In genomic region chr2:230048010-230048671, GRCh38 we compare ENCODE assay signal across 17 cellular contexts. TPM values are rescaled to one million over a fixed set of nuclear protein-coding genes. Genes with fewer than 3 reads are reported as not detected.
DNase-seq lines count a peak whose midpoint lies in the region; ATAC-seq, FAIRE-seq and TF ChIP-seq lines count a peak whose summit lies in the region.
"Had no signal": no experiment of that assay in that cellular context is flagged by ENCODE, and none has a peak within 500 bp of the region (broad histone marks: within the 10 kb centered on the region; RNA-seq: fewer than 3 reads in every experiment).

No MANE protein-coding gene starts in this region.

- H3K79me2 ChIP-seq in keratinocyte (ENCODE audit: control insufficient read depth, insufficient read depth, low read length) (no peaks in the 10 kb centered on the region), PC-3 (ENCODE audit: low read length) (no peaks in the 10 kb centered on the region)

- H2AFZ ChIP-seq in keratinocyte (ENCODE audit: control insufficient read depth, low read length) (no peak overlapping the region), PC-3 (ENCODE audit: low read length) (no peak overlapping the region)

- no peaks in the 10 kb centered on the region for H3K9me2 ChIP-seq in PC-3 (replicated peaks; ENCODE audit: low read length)

- BruUV-seq in MCF 10A (replicated peaks; lab: Mats Ljungman, UMichigan) (no TSS peak), PC-3 (replicated peaks; lab: Mats Ljungman, UMichigan) (no TSS peak)

- H3K4me3 ChIP-seq in breast epithelium (no peak overlapping the region), bronchial epithelial cell (ENCODE audit: low read depth, low read length) (no peak overlapping the region), keratinocyte (ENCODE audit: control insufficient read depth in 2 of 3, extremely low read depth in 1 of 3, insufficient read depth in 2 of 3, low read depth in 1 of 3, low read length in 3 of 3) (no peak overlapping the region), PC-3 (ENCODE audit: low read length) (no peak overlapping the region)
- no peak overlapping the region for H3K4me3 ChIP-seq in naive thymus-derived CD4-positive, alpha-beta T cell (ENCODE audit: low read length)
- H3K4me3 ChIP-seq: BLaER1 treated with 17β-estradiol and CSF1 and Interleukin-3, amounts not matched to agents 10 nM and 100 nM had no signal

- FAIRE-seq in bronchial epithelial cell (lab: Jason Lieb, UNC) (no peak), keratinocyte (lab: Jason Lieb, UNC) (peak; percentile 55)
- FAIRE-seq: H1 had no signal

- CTCF ChIA-PET in MCF 10A (lab: Yijun Ruan, JAX) (no interaction called here), PC-3 (lab: Charles Lee) (no interaction called here)
- CTCF ChIA-PET in naive thymus-derived CD4-positive, alpha-beta T cell (lab: Charles Lee): interaction anchor here (0.6 kb wide), 1 partner anchor 9 kb away, joined by 3 read pairs; no protein-coding TSS in a partner anchor

- H3K9me3 ChIP-seq in breast epithelium (no peaks in the 10 kb centered on the region), keratinocyte (ENCODE audit: control insufficient read depth, low read depth, low read length) (no peaks in the 10 kb centered on the region), PC-3 (ENCODE audit: low read length) (no peaks in the 10 kb centered on the region)
- H3K9me3 ChIP-seq in naive thymus-derived CD4-positive, alpha-beta T cell (ENCODE audit: control insufficient read depth in 2 of 3, low read length in 3 of 3): no peaks in the 10 kb centered on the region

- TF ChIP-seq CTCF in MCF 10A (IDR thresholded peaks at IDR 0.05; ENCODE audit: unreplicated experiment) (no peak), breast epithelium (IDR thresholded peaks at IDR 0.05) (no peak), bronchial epithelial cell (IDR thresholded peaks at IDR 0.05; ENCODE audit: insufficient read depth, low read length, severe bottlenecking) (no peak), keratinocyte (optimal IDR thresholded peaks at IDR 0.05 in 1 of 3, IDR thresholded peaks at IDR 0.05 in 1 of 3, conservative IDR thresholded peaks at IDR 0.05 in 1 of 3; ENCODE audit: extremely low read depth in 1 of 3, insufficient read depth in 2 of 3, low read length in 3 of 3) (no peak), PC-3 (conservative IDR thresholded peaks at IDR 0.05; ENCODE audit: low read depth, low read length) (no peak)

- H3K27ac ChIP-seq in breast epithelium (no peak overlapping the region), keratinocyte (ENCODE audit: control insufficient read depth, insufficient read depth, low read length) (no peak overlapping the region), PC-3 (ENCODE audit: low read length) (no peak overlapping the region)
- H3K27ac ChIP-seq in naive thymus-derived CD4-positive, alpha-beta T cell (ENCODE audit: low read depth, low read length): no peak overlapping the region
- H3K27ac ChIP-seq: BLaER1 treated with 17β-estradiol and CSF1 and Interleukin-3, amounts not matched to agents 10 nM and 100 nM had no signal

- no peaks in the 10 kb centered on the region for H3K27me3 ChIP-seq in breast epithelium
- H3K27me3 ChIP-seq in bronchial epithelial cell (ENCODE audit: control insufficient read depth, insufficient read depth, low read length): no peaks in the 10 kb centered on the region
- no peaks in the 10 kb centered on the region for H3K27me3 ChIP-seq in keratinocyte (ENCODE audit: control insufficient read depth, extremely low read depth, insufficient read depth, low read length)
- H3K27me3 ChIP-seq in naive thymus-derived CD4-positive, alpha-beta T cell (ENCODE audit: control insufficient read depth in 2 of 2, insufficient read depth in 2 of 2, low read length in 2 of 2): no peaks in the 10 kb centered on the region
- H3K27me3 ChIP-seq in PC-3 (ENCODE audit: low read length): no peaks in the 10 kb centered on the region
- H3K27me3 ChIP-seq: BLaER1 treated with 17β-estradiol and CSF1 and Interleukin-3, amounts not matched to agents 10 nM and 100 nM had no signal

- H4K20me1 ChIP-seq in keratinocyte (ENCODE audit: control insufficient read depth, extremely low read depth, insufficient read depth, low read length) (no peaks in the 10 kb centered on the region), PC-3 (ENCODE audit: low read length) (no peaks in the 10 kb centered on the region)
- H4K20me1 ChIP-seq: BLaER1 treated with 17β-estradiol and CSF1 and Interleukin-3, amounts not matched to agents 10 nM and 100 nM had no signal

- no peak overlapping the region for H3K4me2 ChIP-seq in keratinocyte (ENCODE audit: control insufficient read depth, extremely low read depth, insufficient read depth, low read depth, low read length)
- H3K4me2 ChIP-seq in PC-3 (ENCODE audit: low read length): no peak overlapping the region
- H3K4me2 ChIP-seq: BLaER1 treated with 17β-estradiol and CSF1 and Interleukin-3, amounts not matched to agents 10 nM and 100 nM had no signal

- peak; percentile 28 for DNase-seq in MCF 10A (ENCODE audit: unreplicated experiment)
- DNase-seq in breast epithelium (ENCODE audit: low spot score in 2 of 2): no peak
- DNase-seq in astrocyte of the hippocampus (ENCODE audit: low read depth, low spot score): peak; percentile 34
- peak; percentile 84 for DNase-seq in bronchial epithelial cell (ENCODE audit: low read depth)
- no peak for DNase-seq in keratinocyte (ENCODE audit: low read depth, low spot score)
- no peak for DNase-seq in activated CD8-positive, alpha-beta memory T cell treated with anti-CD3 and anti-CD28 coated beads, Interleukin-2, amount 50 U/mL, for 4 hours
- no peak for DNase-seq in naive thymus-derived CD4-positive, alpha-beta T cell
- DNase-seq in PC-3: no peak
- DNase-seq: Calu3; CD8-positive, alpha-beta T cell; DMS79 treated with DMSO at 0.1 percent for 48 hours; GF-D8; H9 had no signal

- no peak overlapping the region for H3K9ac ChIP-seq in keratinocyte (ENCODE audit: control insufficient read depth, extremely low read depth, insufficient read depth, low read length)
- no peak overlapping the region for H3K9ac ChIP-seq in PC-3 (ENCODE audit: low read length)
- H3K9ac ChIP-seq: BLaER1 treated with 17β-estradiol and CSF1 and Interleukin-3, amounts not matched to agents 10 nM and 100 nM had no signal

- H3K4me3 Mint-ChIP-seq in MCF 10A (ENCODE audit: unreplicated experiment): no peak overlapping the region
- H3K4me3 Mint-ChIP-seq in naive thymus-derived CD4-positive, alpha-beta T cell: no peak overlapping the region
- H3K4me3 Mint-ChIP-seq: B cell; CD8-positive, alpha-beta T cell; H9 had no signal

- H3K36me3 Mint-ChIP-seq in MCF 10A (ENCODE audit: insufficient read depth, unreplicated experiment): peaks cover 7% of the 10 kb centered on the region
- peaks cover 0 to 10% (median 0%) of the 10 kb centered on the region in 5 donors for H3K36me3 Mint-ChIP-seq in naive thymus-derived CD4-positive, alpha-beta T cell
- H3K36me3 Mint-ChIP-seq: CD8-positive, alpha-beta T cell had no signal

- no peak for ATAC-seq in naive thymus-derived CD4-positive, alpha-beta T cell
- no peak for ATAC-seq in PC-3
- ATAC-seq: CD8-positive, alpha-beta T cell had no signal

- dilution Hi-C loops in keratinocyte (cut with MboI; ENCODE audit: extremely low pct_ligation_motif_present, low sequenced_read_pairs): no loop called here

- H3K27me3 Mint-ChIP-seq in MCF 10A (ENCODE audit: insufficient read depth, unreplicated experiment): no peaks in the 10 kb centered on the region
- peaks cover 0 to 2% (median 0%) of the 10 kb centered on the region in 5 donors for H3K27me3 Mint-ChIP-seq in naive thymus-derived CD4-positive, alpha-beta T cell
- H3K27me3 Mint-ChIP-seq: B cell had no signal

- no peak overlapping the region for H3K27ac Mint-ChIP-seq in MCF 10A (ENCODE audit: low read depth, unreplicated experiment)
- no peak overlapping the region for H3K27ac Mint-ChIP-seq in naive thymus-derived CD4-positive, alpha-beta T cell
- H3K27ac Mint-ChIP-seq: B cell; CD8-positive, alpha-beta T cell; H9 had no signal

- H3K4me1 ChIP-seq in breast epithelium (no peaks in the 10 kb centered on the region), keratinocyte (ENCODE audit: control insufficient read depth, extremely low read depth, insufficient read depth, low read length) (peaks cover 3% of the 10 kb centered on the region), PC-3 (ENCODE audit: insufficient read depth, low read length) (0 out of 2 replicates have a peak, but pooled peaks cover 2% of the 10 kb centered on the region)
- H3K4me1 ChIP-seq in naive thymus-derived CD4-positive, alpha-beta T cell (ENCODE audit: control insufficient read depth in 2 of 2, insufficient read depth in 2 of 2, low read length in 2 of 2): no peaks in the 10 kb centered on the region

- H3K9me3 Mint-ChIP-seq in MCF 10A (ENCODE audit: unreplicated experiment): no peaks in the 10 kb centered on the region
- no peaks in the 10 kb centered on the region for H3K9me3 Mint-ChIP-seq in naive thymus-derived CD4-positive, alpha-beta T cell
- H3K9me3 Mint-ChIP-seq: CD8-positive, alpha-beta T cell; H9 had no signal

- no peaks in the 10 kb centered on the region for H3K9me1 ChIP-seq in keratinocyte (ENCODE audit: control insufficient read depth, extremely low read depth, insufficient read depth, low read length)

- no peak for TF ChIP-seq POLR2A in breast epithelium (IDR thresholded peaks at IDR 0.05)

- no peaks in the 10 kb centered on the region for H3K4me1 Mint-ChIP-seq in MCF 10A (ENCODE audit: insufficient read depth, unreplicated experiment)
- no peaks in the 10 kb centered on the region for H3K4me1 Mint-ChIP-seq in naive thymus-derived CD4-positive, alpha-beta T cell

- POLR2A ChIA-PET in MCF 10A (lab: Yijun Ruan, JAX) (no interaction called here), PC-3 (lab: Charles Lee; ENCODE audit: unreplicated experiment) (no interaction called here)
- POLR2A ChIA-PET in naive thymus-derived CD4-positive, alpha-beta T cell (lab: Charles Lee): no interaction called here

- H3F3A ChIP-seq in PC-3 (ENCODE audit: low read length, unreplicated experiment): no peaks in the 10 kb centered on the region

- intact Hi-C loops in MCF 10A (cut with micrococcal nuclease) (no loop called here), breast epithelium (cut with DNase I; ENCODE audit: low total_unique reads) (no loop called here), PC-3 (cut with micrococcal nuclease) (no loop called here)
- intact Hi-C loops in naive thymus-derived CD4-positive, alpha-beta T cell (cut with micrococcal nuclease): no loop called here

- H3K36me3 ChIP-seq in breast epithelium: no peaks in the 10 kb centered on the region
- no peaks in the 10 kb centered on the region for H3K36me3 ChIP-seq in bronchial epithelial cell (ENCODE audit: control insufficient read depth, insufficient read depth, low read length)
- no peaks in the 10 kb centered on the region for H3K36me3 ChIP-seq in keratinocyte (ENCODE audit: control insufficient read depth in 2 of 2, extremely low read depth in 1 of 2, insufficient read depth in 2 of 2, low read length in 2 of 2)
- no peaks in the 10 kb centered on the region for H3K36me3 ChIP-seq in naive thymus-derived CD4-positive, alpha-beta T cell (ENCODE audit: control insufficient read depth in 2 of 3, insufficient read depth in 3 of 3, low read length in 3 of 3)
- no peaks in the 10 kb centered on the region for H3K36me3 ChIP-seq in PC-3 (ENCODE audit: low read depth, low read length)

RNA-seq across cellular contexts. Expression of gene SLC16A14, which starts 20.6 kb away (rescaled TPM):
- total RNA-seq in MCF 10A (2022) (0.56 and 1.8 TPM in 2 replicates), breast epithelium (1 to 10 TPM; 1.9 to 7.5 (median 2.1) TPM), bronchial epithelial cell (2.4 and 5.4 TPM in 2 replicates), PC-3 (2014; rRNA removed) (12.4 and 14.4 TPM in 2 replicates)
- polyA plus RNA-seq in keratinocyte: 0.34 to 0.97 TPM (median 0.67 TPM) in 3 replicates
- 0.34 TPM for polyA plus RNA-seq in keratinocyte (2011; ENCODE audit: low read depth)
- 0.39 and 0.70 TPM in 2 replicates for polyA plus RNA-seq in keratinocyte (2011; cell fraction: cytosol; rRNA removed)
- polyA plus RNA-seq in keratinocyte (2011; cell fraction: nucleus; rRNA removed): 1.1 TPM in 2 replicates
- polyA plus RNA-seq in keratinocyte (2012; ENCODE audit: low replicate concordance): 0.44 and 1.1 TPM in 2 replicates
- 0.30 to 1.0 TPM (median 0.82 TPM) in 3 replicates for polyA minus RNA-seq in keratinocyte
- not detected for polyA minus RNA-seq in keratinocyte (2011; cell fraction: cytosol; rRNA and poly(A)+ RNA removed)
- 0.54 and 0.63 TPM in 2 replicates for polyA minus RNA-seq in keratinocyte (2011; cell fraction: nucleus; rRNA and poly(A)+ RNA removed)
- under 1 TPM; 0.22 to 0.58 (median 0.49) TPM for total RNA-seq in naive thymus-derived CD4-positive, alpha-beta T cell
- under 1 TPM; 0.14 to 0.28 TPM for polyA plus RNA-seq in naive thymus-derived CD4-positive, alpha-beta T cell
- total RNA-seq: A172 had no signal

Comparison
In these comparisons a context has a peak if more than half of its experiments do, and no peak if none do; other contexts are left out.
1. DNase-seq: peak in MCF 10A (single experiment), astrocyte of the hippocampus (single experiment) and bronchial epithelial cell (single experiment); none in breast epithelium (0 of 2), keratinocyte (single experiment), activated CD8-positive, alpha-beta memory T cell treated with anti-CD3 and anti-CD28 coated beads, Interleukin-2, amount 50 U/mL, for 4 hours (single experiment), naive thymus-derived CD4-positive, alpha-beta T cell (0 of 9) and PC-3 (single experiment).